Comparison of ENCODE assay signal across 20 cellular contexts in genomic region chr4:43718369-43718768, GRCh38.
DNase-seq lines count a peak whose midpoint lies in the region; TF ChIP-seq lines count a peak whose summit lies in the region.
"Had no signal": no experiment of that assay in that cellular context is flagged by ENCODE, and none has a peak within 500 bp of the region (broad histone marks: within the 10 kb centered on the region; RNA-seq: fewer than 3 reads in every experiment).

No MANE protein-coding gene starts in this region.

- no peaks in the 10 kb centered on the region for H4K20me1 ChIP-seq in OCI-LY1 (ENCODE audit: insufficient read depth, low read length)

- H3K9me2 ChIP-seq in OCI-LY1 (ENCODE audit: low read depth, low read length) = no peaks in the 10 kb centered on the region

- TF ChIP-seq CTCF in OCI-LY1 (IDR thresholded peaks at IDR 0.05; ENCODE audit: low read length) = no peak

- H3K9me3 ChIP-seq in OCI-LY1 (ENCODE audit: low read length) = no peaks in the 10 kb centered on the region
- H3K9me3 ChIP-seq: BE2C, Caco-2 had no signal

- peak overlapping the region; percentile 98 for H2AFZ ChIP-seq in OCI-LY1 (ENCODE audit: low read length)

- no peaks in the 10 kb centered on the region for H3K79me2 ChIP-seq in OCI-LY1 (ENCODE audit: insufficient read depth, low read length)

- H3K36me3 ChIP-seq in OCI-LY1 (ENCODE audit: insufficient read depth, low read length) = no peaks in the 10 kb centered on the region
- H3K36me3 ChIP-seq: BE2C had no signal

- H3K4me3 ChIP-seq in OCI-LY1 (ENCODE audit: low read depth, low read length, poor library complexity, severe bottlenecking) = peak overlapping the region; percentile 8
- H3K4me3 ChIP-seq: GM12878, K562 had no signal

- H3K27ac ChIP-seq in OCI-LY1 (ENCODE audit: low read depth, low read length, poor library complexity, severe bottlenecking) = peak overlapping the region; percentile 59
- H3K27ac ChIP-seq: C4-2B, HL-60 had no signal

- in situ Hi-C loops in KBM-7 (cut with MboI; ENCODE audit: low pct_unique_long_range_greater_than_20kb, low sequenced_read_pairs) = no loop called here

- peak overlapping the region; percentile 35; the same call in 1 of the 2 replicates for H3K4me2 ChIP-seq in OCI-LY1 (ENCODE audit: low read length)

- no peaks in the 10 kb centered on the region for H3F3A ChIP-seq in OCI-LY1 (ENCODE audit: insufficient read depth, low read length)

- no peaks in the 10 kb centered on the region for H3K27me3 ChIP-seq in OCI-LY1 (ENCODE audit: insufficient read depth, low read length)
- H3K27me3 ChIP-seq: BE2C had no signal

- no peak overlapping the region for H3K9ac ChIP-seq in OCI-LY1 (ENCODE audit: low read length)

- DNase-seq in KBM-7 (peak; percentile 2), left kidney (ENCODE audit: low read depth, low spot score) (peak; percentile 15), SKM-1 treated with dmso at 0.1 percent for 144 hours (lab: John Stamatoyannopoulos, UW; ENCODE audit: unreplicated experiment) (no peak), DMS53 treated with DMSO at 0.1 percent for 48 hours (lab: John Stamatoyannopoulos, UW; ENCODE audit: unreplicated experiment) (no peak)
- no peak for DNase-seq in stimulated activated CD4-positive, alpha-beta T cell treated with anti-CD3 and anti-CD28 coated beads, Interleukin-2, amount 100 ng/mL, for 48 hours
- no peak for DNase-seq in activated CD4-positive, alpha-beta T cell treated with anti-CD3 and anti-CD28 coated beads, Interleukin-2, amount 50 U/mL, for 4 hours
- DNase-seq: ACHN; BE2C; Caco-2; CD4-positive, alpha-beta T cell; DND-41; EL; GOT3; H9; IMR-90 had no signal

- peaks cover 28% of the 10 kb centered on the region for H3K4me1 ChIP-seq in OCI-LY1 (ENCODE audit: insufficient read depth, low read length, severe bottlenecking)
- H3K4me1 ChIP-seq: BE2C, Caco-2 had no signal

Comparison
In these comparisons a context has a peak if more than half of its experiments do, and no peak if none do; other contexts are left out.
1. DNase-seq: peak in KBM-7 (single experiment) and left kidney (single experiment); none in SKM-1 treated with dmso at 0.1 percent for 144 hours (single experiment), stimulated activated CD4-positive, alpha-beta T cell treated with anti-CD3 and anti-CD28 coated beads, Interleukin-2, amount 100 ng/mL, for 48 hours (0 of 2), DMS53 treated with DMSO at 0.1 percent for 48 hours (single experiment) and activated CD4-positive, alpha-beta T cell treated with anti-CD3 and anti-CD28 coated beads, Interleukin-2, amount 50 U/mL, for 4 hours (0 of 2).